18 cellular contexts compared by ENCODE assay signal in the genomic region with DNA sequence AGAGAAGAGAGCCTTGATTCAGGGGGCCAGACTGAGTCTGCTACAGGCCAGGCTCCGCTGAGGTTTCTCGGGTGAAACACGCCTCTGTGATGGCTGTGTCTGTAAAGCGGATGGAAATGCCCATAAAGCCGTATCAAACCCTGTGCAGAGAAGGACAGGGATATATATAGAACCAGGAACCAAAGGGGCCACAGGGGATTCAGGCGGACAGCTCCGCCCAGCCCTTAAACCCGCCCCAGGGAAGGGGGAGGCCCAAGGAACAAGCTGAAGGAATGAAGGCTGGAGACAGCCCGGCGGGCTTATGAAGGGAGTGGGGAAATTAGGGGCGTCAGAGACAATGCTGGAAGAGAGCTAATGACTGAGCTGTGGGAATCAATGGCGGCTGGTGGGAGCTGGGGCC. TPM values are rescaled to one million over a fixed set of nuclear protein-coding genes. Genes with fewer than 3 reads are reported as not detected.
DNase-seq lines count a peak whose midpoint lies in the region; TF ChIP-seq lines count a peak whose summit lies in the region.
"Had no signal": no experiment of that assay in that cellular context is flagged by ENCODE, and none has a peak within 500 bp of the region (broad histone marks: within the 10 kb centered on the region; RNA-seq: fewer than 3 reads in every experiment).

No MANE protein-coding gene starts in this region.

- peak overlapping the region; percentile 97 for H3K27ac ChIP-seq in VCaP
- H3K27ac ChIP-seq: ascending aorta, SJSA1, tibial nerve had no signal

- no peak for TF ChIP-seq CTCF in VCaP (conservative IDR thresholded peaks at IDR 0.05)

- peak; percentile 8 for DNase-seq in NCI-H2227 (lab: John Stamatoyannopoulos, UW; ENCODE audit: unreplicated experiment)
- DNase-seq in retina: peak; percentile 14
- DNase-seq in kidney tubule cell (ENCODE audit: low spot score): no peak
- no peak for DNase-seq in occipital lobe (lab: John Stamatoyannopoulos, UW)
- DNase-seq: activated CD4-positive, alpha-beta T cell treated with anti-CD3 and anti-CD28 coated beads, Interleukin-2, amount 50 U/mL, for 1 hour; activated naive CD4-positive, alpha-beta T cell treated with anti-CD3 and anti-CD28 coated beads for 36 hours; activated T-cell treated with anti-CD3 and anti-CD28 coated beads for 4 hours; IMR-90; midbrain; MM.1S; NCI-H2029 treated with DMSO at 0.1 percent for 48 hours; NCI-H524; PC-3; stimulated activated naive CD4-positive, alpha-beta T cell treated with Interleukin-2 at 50 U/mL for 16 hours had no signal

RNA-seq across cellular contexts. Expression of a gene that starts 42.1 kb away (rescaled TPM):
- 9.2 TPM for total RNA-seq in occipital lobe

RNA-seq across cellular contexts. Expression of a gene that starts 51.3 kb away (rescaled TPM):
- total RNA-seq in occipital lobe: 0.31 TPM
- total RNA-seq: SJSA1 had no signal

RNA-seq across cellular contexts. Expression of a gene that starts 57.8 kb away (rescaled TPM):
- total RNA-seq in occipital lobe: 0.16 TPM
- total RNA-seq: activated naive CD4-positive, alpha-beta T cell treated with anti-CD3 and anti-CD28 coated beads for 36 hours; ascending aorta; IMR-90 had no signal

RNA-seq across cellular contexts. Expression of a gene that starts 58.2 kb away (rescaled TPM):
- total RNA-seq in occipital lobe: 39.3 TPM

RNA-seq across cellular contexts. Expression of a gene that starts 59.6 kb away (rescaled TPM):
- 73.8 TPM for total RNA-seq in occipital lobe

Comparison
In these comparisons a context has a peak if more than half of its experiments do, and no peak if none do; other contexts are left out.
1. DNase-seq: peak in NCI-H2227 (single experiment) and retina (single experiment); none in kidney tubule cell (single experiment) and occipital lobe (single experiment).